Comparison of ENCODE assay signal across 9 cellular contexts in genomic region chr6:75210885-75211739, GRCh38. TPM values are rescaled to one million over a fixed set of nuclear protein-coding genes. Genes with fewer than 3 reads are reported as not detected.
A peak's percentile ranks its signal among the peaks of the same experiment; 100 is the strongest.
DNase-seq lines count a peak whose midpoint lies in the region; ATAC-seq and TF ChIP-seq lines count a peak whose summit lies in the region.
"Had no signal": no experiment of that assay in that cellular context is flagged by ENCODE, and none has a peak within 500 bp of the region (broad histone marks: within the 10 kb centered on the region; RNA-seq: fewer than 3 reads in every experiment).

No MANE protein-coding gene starts in this region.

- POLR2A ChIA-PET in HEK293 (lab: Yijun Ruan, JAX), result no interaction called here

- CTCF ChIA-PET in HEK293 (lab: Yijun Ruan, JAX), result interaction anchor here (0.6 to 5.4 kb wide), 87 partner anchors 7 to 1687 kb away, joined by 3 to 106 read pairs (median 4); partner anchors contain the start of gene TMEM30A
- CTCF ChIA-PET in activated naive CD4-positive, alpha-beta T cell treated with anti-CD3 and anti-CD28 coated beads for 36 hours (lab: Charles Lee), result interaction anchor here (0.6 to 6.0 kb wide), 33 partner anchors 9 to 1540 kb away, joined by 3 to 64 read pairs (median 5); partner anchors contain the start of gene COX7A2

- TF ChIP-seq CTCF in HEK293 (tag by site-specific recombination; IDR thresholded peaks at IDR 0.05), result no peak; the same call in 1 of the 2 replicates

- H3K27ac Mint-ChIP-seq in activated naive CD4-positive, alpha-beta T cell treated with anti-CD3 and anti-CD28 coated beads for 36 hours, result no peak overlapping the region

- H3K9me3 ChIP-seq in HEK293 (ENCODE audit: control insufficient read depth, insufficient read depth, low read depth, low read length), result no peaks in the 10 kb centered on the region

- H3K4me1 ChIP-seq in HEK293 (ENCODE audit: control insufficient read depth, insufficient read depth, low read length), result peaks cover 5% of the 10 kb centered on the region; the same call in 1 of the 2 replicates

- intact Hi-C loops in activated naive CD4-positive, alpha-beta T cell treated with anti-CD3 and anti-CD28 coated beads for 36 hours (cut with micrococcal nuclease), result loop anchor here (1.0 kb wide), 1 partner anchor 315 kb away; no protein-coding TSS in a partner anchor

- peaks cover 30% of the 10 kb centered on the region for H3K4me1 Mint-ChIP-seq in activated naive CD4-positive, alpha-beta T cell treated with anti-CD3 and anti-CD28 coated beads for 36 hours (ENCODE audit: low read depth)

- H3K27ac ChIP-seq in HEK293 (ENCODE audit: extremely low read depth, low read depth, low read length), result no peak overlapping the region

- peaks cover 52% of the 10 kb centered on the region for H3K27me3 Mint-ChIP-seq in activated naive CD4-positive, alpha-beta T cell treated with anti-CD3 and anti-CD28 coated beads for 36 hours (ENCODE audit: low read depth)

- no peaks in the 10 kb centered on the region for H3K9me3 Mint-ChIP-seq in activated naive CD4-positive, alpha-beta T cell treated with anti-CD3 and anti-CD28 coated beads for 36 hours

- no peak for ATAC-seq in GM19455 (IDR thresholded peaks at IDR 0.05; ENCODE audit: unreplicated experiment)
- ATAC-seq in GM21390 (IDR thresholded peaks at IDR 0.05; ENCODE audit: unreplicated experiment), result no peak

- DNase-seq in COLO668 (lab: John Stamatoyannopoulos, UW; ENCODE audit: unreplicated experiment) (peak; percentile 23), NCI-H82 (lab: John Stamatoyannopoulos, UW) (peak; percentile 71), hippocampal formation (lab: John Stamatoyannopoulos, UW) (peak; percentile 15 to 75)
- peak; percentile 66 for DNase-seq in activated naive CD4-positive, alpha-beta T cell treated with anti-CD3 and anti-CD28 coated beads for 36 hours
- DNase-seq in stimulated activated CD4-positive, alpha-beta T cell treated with anti-CD3 and anti-CD28 coated beads, Interleukin-4, amount 100 ng/mL, for 4 hours, result peak; percentile 8 to 12

- H3K36me3 Mint-ChIP-seq in activated naive CD4-positive, alpha-beta T cell treated with anti-CD3 and anti-CD28 coated beads for 36 hours (ENCODE audit: low read depth), result no peaks in the 10 kb centered on the region

- no peaks in the 10 kb centered on the region for H3K36me3 ChIP-seq in HEK293 (ENCODE audit: control insufficient read depth in 2 of 2, insufficient read depth in 1 of 2, low read length in 2 of 2)

- no peak overlapping the region for H3K4me3 Mint-ChIP-seq in activated naive CD4-positive, alpha-beta T cell treated with anti-CD3 and anti-CD28 coated beads for 36 hours

- no peak overlapping the region for H3K4me3 ChIP-seq in HEK293 (ENCODE audit: low read depth, low read length)

TF ChIP-seq in HEK293, 187 proteins besides CTCF, POLR2A, EP300 and RAD21 (continues in another document):
- no peak for TF ChIP-seq YY2 (tag by site-specific recombination; IDR thresholded peaks at IDR 0.05)
- TF ChIP-seq ZNF202 (tag by site-specific recombination; IDR thresholded peaks at IDR 0.05; ENCODE audit: borderline replicate concordance), result no peak
- TF ChIP-seq TCF7L2 (IDR thresholded peaks at IDR 0.05; ENCODE audit: borderline replicate concordance, low read depth, low read length), result no peak
- peak; percentile 48 for TF ChIP-seq SCRT2 (tag by site-specific recombination; IDR thresholded peaks at IDR 0.05)
- TF ChIP-seq ZNF112 (tag by site-specific recombination; IDR thresholded peaks at IDR 0.05), result no peak
- peak; percentile 35; the same call in 1 of the 2 replicates for TF ChIP-seq KLF8 (tag by site-specific recombination; IDR thresholded peaks at IDR 0.05)
- TF ChIP-seq ZNF155 (tag by site-specific recombination; IDR thresholded peaks at IDR 0.05), result no peak
- peak; percentile 14; the same call in 1 of the 2 replicates for TF ChIP-seq ZNF660 (tag by site-specific recombination; IDR thresholded peaks at IDR 0.05)
- TF ChIP-seq ZNF701 (tag by site-specific recombination; IDR thresholded peaks at IDR 0.05), result no peak
- no peak for TF ChIP-seq RBAK (tag by site-specific recombination; IDR thresholded peaks at IDR 0.05)
- TF ChIP-seq ZNF341 (tag by site-specific recombination; IDR thresholded peaks at IDR 0.05; ENCODE audit: low read depth), result no peak
- no peak for TF ChIP-seq ZNF24 (tag by site-specific recombination; IDR thresholded peaks at IDR 0.05)
- TF ChIP-seq ZNF335 (tag by site-specific recombination; conservative IDR thresholded peaks at IDR 0.05), result 0 out of 2 replicates have a peak, but pooled peaks have one; percentile 19
- TF ChIP-seq ZNF138 (tag by site-specific recombination; IDR thresholded peaks at IDR 0.05; ENCODE audit: borderline replicate concordance), result no peak
- TF ChIP-seq, protein P1, sequence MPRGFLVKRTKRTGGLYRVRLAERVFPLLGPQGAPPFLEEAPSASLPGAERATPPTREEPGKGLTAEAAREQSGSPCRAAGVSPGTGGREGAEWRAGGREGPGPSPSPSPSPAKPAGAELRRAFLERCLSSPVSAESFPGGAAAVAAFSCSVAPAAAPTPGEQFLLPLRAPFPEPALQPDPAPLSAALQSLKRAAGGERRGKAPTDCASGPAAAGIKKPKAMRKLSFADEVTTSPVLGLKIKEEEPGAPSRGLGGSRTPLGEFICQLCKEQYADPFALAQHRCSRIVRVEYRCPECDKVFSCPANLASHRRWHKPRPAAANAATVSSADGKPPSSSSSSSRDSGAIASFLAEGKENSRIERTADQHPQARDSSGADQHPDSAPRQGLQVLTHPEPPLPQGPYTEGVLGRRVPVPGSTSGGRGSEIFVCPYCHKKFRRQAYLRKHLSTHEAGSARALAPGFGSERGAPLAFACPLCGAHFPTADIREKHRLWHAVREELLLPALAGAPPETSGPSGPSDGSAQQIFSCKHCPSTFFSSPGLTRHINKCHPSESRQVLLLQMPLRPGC (tag by site-specific recombination; IDR thresholded peaks at IDR 0.05), result no peak
- TF ChIP-seq, protein P2, sequence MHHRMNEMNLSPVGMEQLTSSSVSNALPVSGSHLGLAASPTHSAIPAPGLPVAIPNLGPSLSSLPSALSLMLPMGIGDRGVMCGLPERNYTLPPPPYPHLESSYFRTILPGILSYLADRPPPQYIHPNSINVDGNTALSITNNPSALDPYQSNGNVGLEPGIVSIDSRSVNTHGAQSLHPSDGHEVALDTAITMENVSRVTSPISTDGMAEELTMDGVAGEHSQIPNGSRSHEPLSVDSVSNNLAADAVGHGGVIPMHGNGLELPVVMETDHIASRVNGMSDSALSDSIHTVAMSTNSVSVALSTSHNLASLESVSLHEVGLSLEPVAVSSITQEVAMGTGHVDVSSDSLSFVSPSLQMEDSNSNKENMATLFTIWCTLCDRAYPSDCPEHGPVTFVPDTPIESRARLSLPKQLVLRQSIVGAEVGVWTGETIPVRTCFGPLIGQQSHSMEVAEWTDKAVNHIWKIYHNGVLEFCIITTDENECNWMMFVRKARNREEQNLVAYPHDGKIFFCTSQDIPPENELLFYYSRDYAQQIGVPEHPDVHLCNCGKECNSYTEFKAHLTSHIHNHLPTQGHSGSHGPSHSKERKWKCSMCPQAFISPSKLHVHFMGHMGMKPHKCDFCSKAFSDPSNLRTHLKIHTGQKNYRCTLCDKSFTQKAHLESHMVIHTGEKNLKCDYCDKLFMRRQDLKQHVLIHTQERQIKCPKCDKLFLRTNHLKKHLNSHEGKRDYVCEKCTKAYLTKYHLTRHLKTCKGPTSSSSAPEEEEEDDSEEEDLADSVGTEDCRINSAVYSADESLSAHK (tag by site-specific recombination; IDR thresholded peaks at IDR 0.05), result no peak
- no peak for TF ChIP-seq ZNF529 (tag by site-specific recombination; IDR thresholded peaks at IDR 0.05; ENCODE audit: insufficient replicate concordance)
- peak; percentile 72 for TF ChIP-seq ZNF654 (tag by site-specific recombination; IDR thresholded peaks at IDR 0.05; ENCODE audit: low read depth)
- TF ChIP-seq PRDM6 (tag by site-specific recombination; IDR thresholded peaks at IDR 0.05), result no peak
- no peak for TF ChIP-seq ZNF792 (tag by site-specific recombination; IDR thresholded peaks at IDR 0.05)
- no peak for TF ChIP-seq ZNF704 (tag by site-specific recombination; IDR thresholded peaks at IDR 0.05)
- TF ChIP-seq KLF16 (tag by site-specific recombination; IDR thresholded peaks at IDR 0.05), result no peak
- no peak for TF ChIP-seq ZIC2 (tag by site-specific recombination; IDR thresholded peaks at IDR 0.05)
- TF ChIP-seq OVOL3 (tag by site-specific recombination; IDR thresholded peaks at IDR 0.05), result no peak
- TF ChIP-seq ZNF16 (tag by site-specific recombination; IDR thresholded peaks at IDR 0.05; ENCODE audit: low read depth), result no peak

RNA-seq across cellular contexts. Expression of gene COL12A1, which starts 5.3 kb away (rescaled TPM):
- total RNA-seq in activated naive CD4-positive, alpha-beta T cell treated with anti-CD3 and anti-CD28 coated beads for 36 hours, result under 1 TPM in 1 of 2 experiments, not detected in 1; 0.05 TPM
- total RNA-seq: T-helper 1 cell treated with Interleukin-12 subunit alpha and Interleukin-12 subunit beta and Interleukin-4 antibody, amounts not matched to agents 30 ng/mL and 1 ng/mL, for 36 hours had no signal

RNA-seq across cellular contexts. Expression of gene COX7A2, which starts 32.5 kb away (rescaled TPM):
- 100 to 1,000 TPM; 577 to 592 TPM for total RNA-seq in activated naive CD4-positive, alpha-beta T cell treated with anti-CD3 and anti-CD28 coated beads for 36 hours

Comparison
In these comparisons a context has a peak if more than half of its experiments do, and no peak if none do; other contexts are left out.
1. DNase-seq: peak in every context shown above with its lines; median percentile 71 in NCI-H82; 66 in activated naive CD4-positive, alpha-beta T cell treated with anti-CD3 and anti-CD28 coated beads for 36 hours; 45 in hippocampal formation; 23 in COLO668; 10 in stimulated activated CD4-positive, alpha-beta T cell treated with anti-CD3 and anti-CD28 coated beads, Interleukin-4, amount 100 ng/mL, for 4 hours.